ENCODE assay signal across 1 cellular context in genomic region chr4:21366312-21366711, GRCh38.
TF ChIP-seq lines count a peak whose summit lies in the region.

No MANE protein-coding gene starts in this region.

TF ChIP-seq in GM23338, 12 proteins besides CTCF, POLR2A, EP300 and RAD21 (continued from another document):
- peak; percentile 72 for TF ChIP-seq ZNF462 (CRISPR knock-in tag; IDR thresholded peaks at IDR 0.05)
